Comparison of ENCODE assay signal across 11 cellular contexts in the genomic region with DNA sequence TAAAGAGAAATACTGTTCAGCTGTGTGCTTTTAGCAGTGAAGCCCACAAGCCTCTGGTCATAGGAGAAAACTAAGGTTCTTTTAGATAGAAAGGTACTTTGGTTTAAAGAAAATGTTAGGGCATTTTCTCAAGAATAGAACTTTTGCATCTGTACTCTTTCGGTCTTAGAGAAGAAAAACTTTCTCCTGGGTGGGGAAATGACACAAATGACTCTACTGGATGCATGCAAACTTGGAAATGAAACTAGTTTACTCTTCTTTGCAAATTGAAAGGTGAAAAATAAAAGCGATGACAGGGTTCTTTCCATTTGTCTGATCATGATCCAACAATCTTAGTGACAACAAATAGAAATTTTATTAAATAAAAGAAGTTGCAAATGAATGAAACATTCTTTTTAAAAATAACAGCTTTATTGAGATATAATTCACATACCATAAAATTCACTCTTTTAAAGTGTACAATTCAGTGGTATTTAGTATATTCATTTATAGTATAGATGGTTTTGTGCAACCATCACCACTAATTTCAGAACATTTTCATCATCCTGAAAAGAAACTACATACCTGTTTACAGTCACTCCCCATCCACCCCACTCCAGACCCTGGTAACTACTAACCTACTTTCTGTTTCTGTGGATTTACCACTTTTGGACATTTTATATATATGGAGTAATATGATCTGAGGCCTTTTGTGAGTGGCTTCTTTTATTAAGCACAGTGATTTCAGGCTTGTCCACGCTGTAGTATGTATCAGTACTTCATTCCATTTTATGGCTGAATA. TPM values are rescaled to one million over a fixed set of nuclear protein-coding genes. Genes with fewer than 3 reads are reported as not detected.
DNase-seq lines count a peak whose midpoint lies in the region; ATAC-seq, FAIRE-seq and TF ChIP-seq lines count a peak whose summit lies in the region.
"Had no signal": no experiment of that assay in that cellular context is flagged by ENCODE, and none has a peak within 500 bp of the region (broad histone marks: within the 10 kb centered on the region; RNA-seq: fewer than 3 reads in every experiment).

No MANE protein-coding gene starts in this region.

- peaks cover 59% of the 10 kb centered on the region for H3K4me1 Mint-ChIP-seq in activated CD4-positive, alpha-beta memory T cell treated with anti-CD3 and anti-CD28 coated beads, Interleukin-2, amount 10 ng/mL, durations not matched to agents 7 days and 5 days
- peaks cover 31 to 53% (median 37%) of the 10 kb centered on the region in 3 donors for H3K4me1 Mint-ChIP-seq in naive B cell

- H3K36me3 ChIP-seq in DND-41 (ENCODE audit: insufficient read depth, low read length): peaks cover 10% of the 10 kb centered on the region

- H3K4me1 ChIP-seq in DND-41 (ENCODE audit: insufficient read depth, low read length): peaks cover 92% of the 10 kb centered on the region

- FAIRE-seq in RCC 7860 (lab: Jason Lieb, UNC): no peak

- no peak overlapping the region for H2AFZ ChIP-seq in DND-41 (ENCODE audit: low read depth, low read length)

- no peaks in the 10 kb centered on the region for H3K27me3 ChIP-seq in DND-41 (ENCODE audit: insufficient read depth, low read length, poor library complexity)

- peak overlapping the region in 1 of 2 experiments; percentile 83; a peak in 2 of 4 replicates for H3K4me3 ChIP-seq in DND-41 (ENCODE audit: low read depth in 1 of 2, low read length in 2 of 2)

- H3K79me2 ChIP-seq in DND-41 (ENCODE audit: insufficient read depth, low read length): peaks cover 96% of the 10 kb centered on the region

- no peak for DNase-seq in DND-41
- DNase-seq in activated CD4-positive, alpha-beta memory T cell treated with anti-CD3 and anti-CD28 coated beads, Interleukin-2, amount 10 ng/mL, durations not matched to agents 7 days and 5 days: no peak
- no peak for DNase-seq in naive B cell
- DNase-seq in SK-N-DZ (ENCODE audit: low spot score): no peak
- no peak for DNase-seq in RCC 7860 (ENCODE audit: low spot score)
- DNase-seq in NCI-H748 (lab: John Stamatoyannopoulos, UW; ENCODE audit: unreplicated experiment): no peak
- DNase-seq: effector CD8-positive, alpha-beta T cell; NCI-H446; nucleus accumbens; SHP77 treated with DMSO at 0.1 percent for 48 hours had no signal

- peaks cover 19% of the 10 kb centered on the region for H3K36me3 Mint-ChIP-seq in activated CD4-positive, alpha-beta memory T cell treated with anti-CD3 and anti-CD28 coated beads, Interleukin-2, amount 10 ng/mL, durations not matched to agents 7 days and 5 days (ENCODE audit: low read depth)
- peaks cover 0 to 4% of the 10 kb centered on the region in 2 donors for H3K36me3 Mint-ChIP-seq in naive B cell

- no peaks in the 10 kb centered on the region for H4K20me1 ChIP-seq in DND-41 (ENCODE audit: insufficient read depth, low read length)

- peak overlapping the region; percentile 93 for H3K4me2 ChIP-seq in DND-41 (ENCODE audit: insufficient read depth, low read length)

- CTCF ChIA-PET in activated CD4-positive, alpha-beta memory T cell treated with anti-CD3 and anti-CD28 coated beads, Interleukin-2, amount 10 ng/mL, durations not matched to agents 7 days and 5 days (lab: Charles Lee): interaction anchor here (0.6 to 2.8 kb wide), 3 partner anchors 33 to 50 kb away, joined by 3 to 13 read pairs (median 4); no protein-coding TSS in a partner anchor

- peak overlapping the region; percentile 86 for H3K27ac Mint-ChIP-seq in activated CD4-positive, alpha-beta memory T cell treated with anti-CD3 and anti-CD28 coated beads, Interleukin-2, amount 10 ng/mL, durations not matched to agents 7 days and 5 days
- peak overlapping the region in 4 of 6 donors; percentile 15 to 97 (median 54) for H3K27ac Mint-ChIP-seq in naive B cell

- peak overlapping the region; percentile 86 for H3K27ac ChIP-seq in DND-41 (ENCODE audit: low read length)

- H3K27me3 Mint-ChIP-seq in activated CD4-positive, alpha-beta memory T cell treated with anti-CD3 and anti-CD28 coated beads, Interleukin-2, amount 10 ng/mL, durations not matched to agents 7 days and 5 days: no peaks in the 10 kb centered on the region
- H3K27me3 Mint-ChIP-seq in naive B cell: no peaks in the 10 kb centered on the region

- no peak for ATAC-seq in DND-41 (ENCODE audit: insufficient read depth, low read depth)
- no peak for ATAC-seq in naive B cell (ENCODE audit: low read depth in 2 of 2)

- H3K9me3 Mint-ChIP-seq in activated CD4-positive, alpha-beta memory T cell treated with anti-CD3 and anti-CD28 coated beads, Interleukin-2, amount 10 ng/mL, durations not matched to agents 7 days and 5 days: no peaks in the 10 kb centered on the region
- H3K9me3 Mint-ChIP-seq in naive B cell: no peaks in the 10 kb centered on the region

- peak overlapping the region; percentile 83 for H3K4me3 Mint-ChIP-seq in activated CD4-positive, alpha-beta memory T cell treated with anti-CD3 and anti-CD28 coated beads, Interleukin-2, amount 10 ng/mL, durations not matched to agents 7 days and 5 days
- H3K4me3 Mint-ChIP-seq in naive B cell: peak overlapping the region in 1 of 8 donors; percentile 84

- POLR2A ChIA-PET in activated CD4-positive, alpha-beta memory T cell treated with anti-CD3 and anti-CD28 coated beads, Interleukin-2, amount 10 ng/mL, durations not matched to agents 7 days and 5 days (lab: Charles Lee): interaction anchor here (0.9 to 3.8 kb wide), 7 partner anchors 11 to 274 kb away, joined by 3 to 19 read pairs (median 4); partner anchors contain the start of genes CMTR1 and MTCH1

- peak; percentile 30 for TF ChIP-seq POLR2A in GM19099 (IDR thresholded peaks at IDR 0.05; ENCODE audit: extremely low read depth, insufficient read length, low read depth)

- no peak for TF ChIP-seq CTCF in DND-41 (IDR thresholded peaks at IDR 0.05; ENCODE audit: borderline replicate concordance, extremely low read depth, low read length, poor library complexity, severe bottlenecking)

- peak overlapping the region; percentile 83 for H3K9ac ChIP-seq in DND-41 (ENCODE audit: low read depth, low read length)

- no peaks in the 10 kb centered on the region for H3K9me3 ChIP-seq in DND-41 (ENCODE audit: insufficient read depth, low read length, severe bottlenecking)

RNA-seq across cellular contexts. Expression of gene TMEM217, which starts 2.3 kb away (rescaled TPM):
- total RNA-seq in activated CD4-positive, alpha-beta memory T cell treated with anti-CD3 and anti-CD28 coated beads, Interleukin-2, amount 10 ng/mL, durations not matched to agents 7 days and 5 days: 1 to 10 TPM; 1.6 to 2.1 TPM
- polyA plus RNA-seq in naive B cell (ENCODE audit: low read depth in 6 of 6): under 1 TPM in 3 of 6 donors, not detected in 3; 0.18 to 0.96 (median 0.32) TPM
- polyA plus RNA-seq in SK-N-DZ (2014; cell fraction: cytosol; rRNA removed): 0.14 TPM in 1 of 2 replicates, not detected in the other
- not detected in 2 replicates for polyA plus RNA-seq in SK-N-DZ (2014; cell fraction: nucleus; rRNA removed)

RNA-seq across cellular contexts. Expression of gene TBC1D22B, which starts 2.7 kb away (rescaled TPM):
- total RNA-seq in activated CD4-positive, alpha-beta memory T cell treated with anti-CD3 and anti-CD28 coated beads, Interleukin-2, amount 10 ng/mL, durations not matched to agents 7 days and 5 days: 10 to 100 TPM; 16.5 TPM
- 1 to 10 TPM; 4.6 to 9.3 (median 6.1) TPM for polyA plus RNA-seq in naive B cell (ENCODE audit: low read depth in 6 of 6)
- polyA plus RNA-seq in SK-N-DZ (2014; cell fraction: cytosol; rRNA removed): 6.9 and 8.9 TPM in 2 replicates
- 5.2 TPM in 2 replicates for polyA plus RNA-seq in SK-N-DZ (2014; cell fraction: nucleus; rRNA removed)
